Comparison of ENCODE assay signal across 31 cellular contexts in genomic region chr4:69377562-69377961, GRCh38.
"Had no signal": no experiment of that assay in that cellular context is flagged by ENCODE, and none has a peak within 500 bp of the region (broad histone marks: within the 10 kb centered on the region; RNA-seq: fewer than 3 reads in every experiment).

No MANE protein-coding gene starts in this region.

- H3K9me3 Mint-ChIP-seq: activated B cell treated with CpG ODN at 0.5 μM for 24 hours; T-helper 2 cell treated with Interferon-gamma antibody and Interleukin-4, amounts not matched to agents 5 μg/mL and 100 μg/mL, for 36 hours had no signal

- H3K27ac Mint-ChIP-seq: activated B cell treated with CpG ODN at 0.5 μM for 24 hours; activated CD8-positive, alpha-beta T cell treated with anti-CD3 and anti-CD28 coated beads for 36 hours; activated naive CD8-positive, alpha-beta T cell; activated T-helper 17 cell treated with anti-CD3 and anti-CD28 coated beads, Interleukin-2, amount 50 U/mL, for 72 hours; dendritic cell treated with granulocyte-macrophage colony-stimulating factor and Interleukin-4, amounts not matched to agents 40 ng/mL and 50 ng/mL, for 4 days; T-helper 17 cell; T-helper 2 cell treated with Interferon-gamma antibody and Interleukin-4, amounts not matched to agents 5 μg/mL and 100 μg/mL, for 36 hours had no signal

- DNase-seq: activated B cell treated with CpG ODN at 0.5 μM for 24 hours; activated CD4-positive, alpha-beta T cell treated with anti-CD3 and anti-CD28 coated beads for 48 hours; activated CD4-positive, alpha-beta T cell treated with anti-CD3 and anti-CD28 coated beads, Interleukin-2, amount 50 U/mL, for 1 hour; activated CD4-positive, alpha-beta T cell treated with anti-CD3 and anti-CD28 coated beads, Interleukin-2, amount 50 U/mL, for 48 hours; activated CD8-positive, alpha-beta memory T cell treated with anti-CD3 and anti-CD28 coated beads for 24 hours; activated CD8-positive, alpha-beta T cell treated with anti-CD3 and anti-CD28 coated beads for 36 hours; activated effector memory CD4-positive, alpha-beta T cell treated with Interleukin-2 at 50 U/mL for 16 hours; activated gamma-delta T cell treated with Interleukin-2 at 50 U/mL for 16 hours; activated naive CD4-positive, alpha-beta T cell treated with anti-CD3 and anti-CD28 coated beads, Interleukin-2, amount 50 U/mL, for 16 hours; activated naive CD4-positive, alpha-beta T cell treated with Interleukin-2 at 50 U/mL for 16 hours; activated T-cell treated with anti-CD3 and anti-CD28 coated beads, Interleukin-2, amount 50 U/mL, for 4 hours; amniotic stem cell; anterior cingulate cortex; brain microvascular endothelial cell; dorsolateral prefrontal cortex; effector memory CD4-positive, alpha-beta T cell; foreskin keratinocyte; gastrocnemius medialis; glutamatergic neuron; T-helper 1 cell; T-helper 17 cell; T1000; WERI-Rb-1 had no signal

- H3K4me1 ChIP-seq: esophagus muscularis mucosa, foreskin keratinocyte, gastrocnemius medialis had no signal

- H3K27me3 Mint-ChIP-seq: activated B cell treated with CpG ODN at 0.5 μM for 24 hours; activated CD8-positive, alpha-beta T cell treated with anti-CD3 and anti-CD28 coated beads for 36 hours; activated T-helper 17 cell treated with anti-CD3 and anti-CD28 coated beads, Interleukin-2, amount 50 U/mL, for 72 hours; central memory CD8-positive, alpha-beta T cell; dendritic cell treated with granulocyte-macrophage colony-stimulating factor and Interleukin-4, amounts not matched to agents 40 ng/mL and 50 ng/mL, for 4 days; T-helper 17 cell had no signal

- H3K4me3 Mint-ChIP-seq: activated B cell treated with CpG ODN at 0.5 μM for 24 hours; activated CD8-positive, alpha-beta T cell treated with anti-CD3 and anti-CD28 coated beads for 36 hours; activated naive CD8-positive, alpha-beta T cell; activated T-cell treated with anti-CD3 and anti-CD28 coated beads, Interleukin-2, amount 50 U/mL, for 4 hours; activated T-helper 17 cell treated with anti-CD3 and anti-CD28 coated beads, Interleukin-2, amount 50 U/mL, for 72 hours; central memory CD8-positive, alpha-beta T cell; dendritic cell treated with granulocyte-macrophage colony-stimulating factor and Interleukin-4, amounts not matched to agents 40 ng/mL and 50 ng/mL, for 4 days; T-helper 17 cell; T-helper 2 cell treated with Interferon-gamma antibody and Interleukin-4, amounts not matched to agents 5 μg/mL and 100 μg/mL, for 36 hours had no signal

- H3K27me3 ChIP-seq: brain microvascular endothelial cell, esophagus muscularis mucosa, foreskin keratinocyte, gastrocnemius medialis had no signal

- H3K4me1 Mint-ChIP-seq: activated B cell treated with CpG ODN at 0.5 μM for 24 hours; activated T-helper 17 cell treated with anti-CD3 and anti-CD28 coated beads, Interleukin-2, amount 50 U/mL, for 72 hours; central memory CD8-positive, alpha-beta T cell; T-helper 17 cell had no signal

- H3K36me3 ChIP-seq: brain microvascular endothelial cell, esophagus muscularis mucosa, gastrocnemius medialis, WERI-Rb-1 had no signal

- H3K27ac ChIP-seq: brain microvascular endothelial cell, coronary artery, dorsolateral prefrontal cortex, esophagus muscularis mucosa, foreskin keratinocyte, gastrocnemius medialis, WERI-Rb-1 had no signal

- ATAC-seq: activated CD4-positive, CD25-positive, alpha-beta regulatory T cell treated with anti-CD3 and anti-CD28 coated beads, Interleukin-2, amount 50 U/mL, for 24 hours; activated CD8-positive, alpha-beta T cell treated with anti-CD3 and anti-CD28 coated beads for 36 hours; activated T-cell treated with anti-CD3 and anti-CD28 coated beads, Interleukin-2, amount 50 U/mL, for 4 hours; activated T-helper 17 cell treated with anti-CD3 and anti-CD28 coated beads, Interleukin-2, amount 50 U/mL, for 72 hours; foreskin keratinocyte; gastrocnemius medialis; T-helper 17 cell had no signal

- H3K9me3 ChIP-seq: esophagus muscularis mucosa, gastrocnemius medialis had no signal

- H3K36me3 Mint-ChIP-seq: activated naive CD8-positive, alpha-beta T cell had no signal

- H3K4me3 ChIP-seq: coronary artery, dorsolateral prefrontal cortex, esophagus muscularis mucosa, gastrocnemius medialis had no signal
